ENCODE assay signal across 1 cellular context in the genomic region with DNA sequence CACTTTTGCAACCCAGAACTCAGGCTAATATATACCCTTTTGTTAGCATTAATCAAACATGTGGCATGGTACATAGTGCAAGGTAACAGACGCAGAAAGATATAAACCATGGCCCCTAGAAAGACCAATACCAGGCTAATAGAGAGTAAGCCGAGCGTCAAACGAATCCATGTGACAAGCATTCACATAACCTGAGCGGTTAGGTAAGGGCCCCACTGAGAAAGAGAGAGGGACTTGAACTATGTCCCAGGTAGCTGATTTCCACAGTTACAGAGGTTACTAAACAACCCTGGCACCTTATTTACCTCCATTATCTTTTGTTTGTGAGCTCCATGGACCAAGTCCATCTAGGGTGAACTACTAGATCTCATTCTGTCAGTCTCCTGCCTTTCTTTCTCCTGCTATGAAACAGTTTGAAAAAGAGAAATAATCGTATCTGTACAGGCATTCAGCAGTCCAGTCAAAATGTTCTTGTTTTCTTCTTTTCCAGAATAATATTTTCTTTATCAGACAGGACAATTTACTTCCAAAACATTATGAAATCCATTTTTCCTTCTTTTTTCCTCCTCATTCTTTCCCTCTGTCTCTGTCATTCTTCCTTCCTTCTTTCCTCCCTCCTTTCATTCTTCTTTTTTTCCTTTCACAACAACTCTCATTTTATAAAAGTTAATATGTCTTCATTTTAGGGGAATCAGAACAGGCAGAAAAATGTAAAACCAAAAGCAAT.
TF ChIP-seq lines count a peak whose summit lies in the region.

No MANE protein-coding gene starts in this region.

TF ChIP-seq in HepG2, 621 proteins besides CTCF, POLR2A, EP300 and RAD21 (continued from another document and continues in another):
- TF ChIP-seq, protein P1, sequence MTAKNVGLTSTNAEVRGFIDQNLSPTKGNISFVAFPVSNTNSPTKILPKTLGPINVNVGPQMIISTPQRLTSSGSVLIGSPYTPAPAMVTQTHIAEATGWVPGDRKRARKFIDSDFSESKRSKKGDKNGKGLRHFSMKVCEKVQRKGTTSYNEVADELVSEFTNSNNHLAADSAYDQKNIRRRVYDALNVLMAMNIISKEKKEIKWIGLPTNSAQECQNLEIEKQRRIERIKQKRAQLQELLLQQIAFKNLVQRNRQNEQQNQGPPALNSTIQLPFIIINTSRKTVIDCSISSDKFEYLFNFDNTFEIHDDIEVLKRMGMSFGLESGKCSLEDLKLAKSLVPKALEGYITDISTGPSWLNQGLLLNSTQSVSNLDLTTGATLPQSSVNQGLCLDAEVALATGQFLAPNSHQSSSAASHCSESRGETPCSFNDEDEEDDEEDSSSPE (CRISPR knock-in tag; IDR thresholded peaks at IDR 0.05) = peak; percentile 93
- peak; percentile 86; the same call in 1 of the 2 replicates for TF ChIP-seq NAIF1 (CRISPR knock-in tag; IDR thresholded peaks at IDR 0.05; ENCODE audit: borderline replicate concordance)
- peak; percentile 32; the same call in 1 of the 2 replicates for TF ChIP-seq ZNF670 (CRISPR knock-in tag; IDR thresholded peaks at IDR 0.05; ENCODE audit: borderline replicate concordance)
- peak; percentile 48; the same call in 1 of the 2 replicates for TF ChIP-seq ZNF451 (CRISPR knock-in tag; IDR thresholded peaks at IDR 0.05)
- TF ChIP-seq THRA (CRISPR knock-in tag; IDR thresholded peaks at IDR 0.05; ENCODE audit: borderline replicate concordance) = peak; percentile 94
- no peak for TF ChIP-seq ZSCAN12 (CRISPR knock-in tag; IDR thresholded peaks at IDR 0.05)
- TF ChIP-seq, protein P2, sequence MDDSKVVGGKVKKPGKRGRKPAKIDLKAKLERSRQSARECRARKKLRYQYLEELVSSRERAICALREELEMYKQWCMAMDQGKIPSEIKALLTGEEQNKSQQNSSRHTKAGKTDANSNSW (CRISPR knock-in tag; IDR thresholded peaks at IDR 0.05; ENCODE audit: borderline replicate concordance) = no peak
- no peak for TF ChIP-seq ZNF282 (IDR thresholded peaks at IDR 0.05; ENCODE audit: partially characterized antibody)
- peak; percentile 65; the same call in 1 of the 2 replicates for TF ChIP-seq ZNF101 (CRISPR knock-in tag; IDR thresholded peaks at IDR 0.05; ENCODE audit: borderline replicate concordance, low read depth)
- TF ChIP-seq KAT2B (IDR thresholded peaks at IDR 0.05; ENCODE audit: borderline replicate concordance, low read depth, low read length) = no peak
- 0 out of 2 replicates have a peak, but pooled peaks have one; percentile 37 for TF ChIP-seq HOXA5 (CRISPR knock-in tag; IDR thresholded peaks at IDR 0.05)
- peak; percentile 79; the same call in 1 of the 2 replicates for TF ChIP-seq ZNF124 (CRISPR knock-in tag; IDR thresholded peaks at IDR 0.05)
- TF ChIP-seq U2AF2 (IDR thresholded peaks at IDR 0.05; ENCODE audit: low read depth, low read length) = no peak
- TF ChIP-seq SMARCC2 (IDR thresholded peaks at IDR 0.05) = peak; percentile 87; the same call in 1 of the 2 replicates
- TF ChIP-seq ZNF354B (CRISPR knock-in tag; IDR thresholded peaks at IDR 0.05) = peak; percentile 63; the same call in 1 of the 2 replicates
- TF ChIP-seq TRIM24 (CRISPR knock-in tag; IDR thresholded peaks at IDR 0.05) = 0 out of 2 replicates have a peak, but pooled peaks have one; percentile 36
- TF ChIP-seq ZNF709 (CRISPR knock-in tag; IDR thresholded peaks at IDR 0.05) = peak; percentile 69; the same call in 1 of the 2 replicates
- TF ChIP-seq ZNF780A (CRISPR knock-in tag; IDR thresholded peaks at IDR 0.05) = no peak
- TF ChIP-seq ZFY (CRISPR knock-in tag; IDR thresholded peaks at IDR 0.05) = peak; percentile 60
- TF ChIP-seq, protein P3, sequence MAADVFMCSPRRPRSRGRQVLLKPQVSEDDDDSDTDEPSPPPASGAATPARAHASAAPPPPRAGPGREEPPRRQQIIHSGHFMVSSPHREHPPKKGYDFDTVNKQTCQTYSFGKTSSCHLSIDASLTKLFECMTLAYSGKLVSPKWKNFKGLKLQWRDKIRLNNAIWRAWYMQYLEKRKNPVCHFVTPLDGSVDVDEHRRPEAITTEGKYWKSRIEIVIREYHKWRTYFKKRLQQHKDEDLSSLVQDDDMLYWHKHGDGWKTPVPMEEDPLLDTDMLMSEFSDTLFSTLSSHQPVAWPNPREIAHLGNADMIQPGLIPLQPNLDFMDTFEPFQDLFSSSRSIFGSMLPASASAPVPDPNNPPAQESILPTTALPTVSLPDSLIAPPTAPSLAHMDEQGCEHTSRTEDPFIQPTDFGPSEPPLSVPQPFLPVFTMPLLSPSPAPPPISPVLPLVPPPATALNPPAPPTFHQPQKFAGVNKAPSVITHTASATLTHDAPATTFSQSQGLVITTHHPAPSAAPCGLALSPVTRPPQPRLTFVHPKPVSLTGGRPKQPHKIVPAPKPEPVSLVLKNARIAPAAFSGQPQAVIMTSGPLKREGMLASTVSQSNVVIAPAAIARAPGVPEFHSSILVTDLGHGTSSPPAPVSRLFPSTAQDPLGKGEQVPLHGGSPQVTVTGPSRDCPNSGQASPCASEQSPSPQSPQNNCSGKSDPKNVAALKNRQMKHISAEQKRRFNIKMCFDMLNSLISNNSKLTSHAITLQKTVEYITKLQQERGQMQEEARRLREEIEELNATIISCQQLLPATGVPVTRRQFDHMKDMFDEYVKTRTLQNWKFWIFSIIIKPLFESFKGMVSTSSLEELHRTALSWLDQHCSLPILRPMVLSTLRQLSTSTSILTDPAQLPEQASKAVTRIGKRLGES (CRISPR knock-in tag; IDR thresholded peaks at IDR 0.05; ENCODE audit: borderline replicate concordance) = peak; percentile 47; the same call in 1 of the 2 replicates
- TF ChIP-seq, protein P4, sequence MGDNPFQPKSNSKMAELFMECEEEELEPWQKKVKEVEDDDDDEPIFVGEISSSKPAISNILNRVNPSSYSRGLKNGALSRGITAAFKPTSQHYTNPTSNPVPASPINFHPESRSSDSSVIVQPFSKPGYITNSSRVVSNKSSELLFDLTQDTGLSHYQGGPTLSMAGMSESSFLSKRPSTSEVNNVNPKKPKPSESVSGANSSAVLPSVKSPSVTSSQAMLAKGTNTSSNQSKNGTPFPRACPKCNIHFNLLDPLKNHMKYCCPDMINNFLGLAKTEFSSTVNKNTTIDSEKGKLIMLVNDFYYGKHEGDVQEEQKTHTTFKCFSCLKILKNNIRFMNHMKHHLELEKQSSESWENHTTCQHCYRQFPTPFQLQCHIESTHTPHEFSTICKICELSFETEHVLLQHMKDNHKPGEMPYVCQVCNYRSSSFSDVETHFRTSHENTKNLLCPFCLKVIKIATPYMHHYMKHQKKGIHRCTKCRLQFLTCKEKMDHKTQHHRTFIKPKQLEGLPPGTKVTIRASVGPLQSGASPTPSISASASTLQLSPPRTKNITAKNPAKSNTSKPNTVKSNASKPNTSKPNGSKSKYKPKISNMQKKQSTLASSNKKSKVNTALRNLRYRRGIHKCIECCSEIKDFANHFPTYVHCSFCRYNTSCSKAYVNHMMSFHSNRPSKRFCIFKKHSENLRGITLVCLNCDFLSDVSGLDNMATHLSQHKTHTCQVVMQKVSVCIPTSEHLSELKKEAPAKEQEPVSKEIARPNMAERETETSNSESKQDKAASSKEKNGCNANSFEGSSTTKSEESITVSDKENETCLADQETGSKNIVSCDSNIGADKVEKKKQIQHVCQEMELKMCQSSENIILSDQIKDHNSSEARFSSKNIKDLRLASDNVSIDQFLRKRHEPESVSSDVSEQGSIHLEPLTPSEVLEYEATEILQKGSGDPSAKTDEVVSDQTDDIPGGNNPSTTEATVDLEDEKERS (CRISPR knock-in tag; IDR thresholded peaks at IDR 0.05) = peak; percentile 84; the same call in 1 of the 2 replicates
- TF ChIP-seq PRMT3 (CRISPR knock-in tag; IDR thresholded peaks at IDR 0.05; ENCODE audit: borderline replicate concordance, low read depth) = no peak
- no peak for TF ChIP-seq KDM2A (CRISPR knock-in tag; IDR thresholded peaks at IDR 0.05; ENCODE audit: borderline replicate concordance, low read depth)
- peak; percentile 58 for TF ChIP-seq FOSL2 (CRISPR knock-in tag; IDR thresholded peaks at IDR 0.05)
- peak; percentile 59 for TF ChIP-seq THAP11 (CRISPR knock-in tag; IDR thresholded peaks at IDR 0.05)
- no peak for TF ChIP-seq TAF1 (CRISPR knock-in tag; IDR thresholded peaks at IDR 0.05)
- TF ChIP-seq DMAP1 (CRISPR knock-in tag; IDR thresholded peaks at IDR 0.05) = peak; percentile 78
- peak; percentile 51 for TF ChIP-seq SKI (IDR thresholded peaks at IDR 0.05; ENCODE audit: partially characterized antibody)
- 0 out of 2 replicates have a peak, but pooled peaks have one; percentile 25 for TF ChIP-seq ZSCAN25 (CRISPR knock-in tag; IDR thresholded peaks at IDR 0.05)
- peak; percentile 95 for TF ChIP-seq GATAD2A (CRISPR knock-in tag; IDR thresholded peaks at IDR 0.05)
- TF ChIP-seq ARID3A (IDR thresholded peaks at IDR 0.05; ENCODE audit: low read depth, low read length) = peak; percentile 54; the same call in 1 of the 2 replicates
- TF ChIP-seq ZNF430 (CRISPR knock-in tag; IDR thresholded peaks at IDR 0.05) = peak; percentile 58; the same call in 1 of the 2 replicates
- TF ChIP-seq ZNF597 (CRISPR knock-in tag; IDR thresholded peaks at IDR 0.05) = no peak
- peak; percentile 84 for TF ChIP-seq CEBPG (CRISPR knock-in tag; IDR thresholded peaks at IDR 0.05)
- TF ChIP-seq ZNF850 (CRISPR knock-in tag; conservative IDR thresholded peaks at IDR 0.05) = no peak
- TF ChIP-seq DRAP1 (CRISPR knock-in tag; IDR thresholded peaks at IDR 0.05) = peak; percentile 67
- TF ChIP-seq, protein P5, sequence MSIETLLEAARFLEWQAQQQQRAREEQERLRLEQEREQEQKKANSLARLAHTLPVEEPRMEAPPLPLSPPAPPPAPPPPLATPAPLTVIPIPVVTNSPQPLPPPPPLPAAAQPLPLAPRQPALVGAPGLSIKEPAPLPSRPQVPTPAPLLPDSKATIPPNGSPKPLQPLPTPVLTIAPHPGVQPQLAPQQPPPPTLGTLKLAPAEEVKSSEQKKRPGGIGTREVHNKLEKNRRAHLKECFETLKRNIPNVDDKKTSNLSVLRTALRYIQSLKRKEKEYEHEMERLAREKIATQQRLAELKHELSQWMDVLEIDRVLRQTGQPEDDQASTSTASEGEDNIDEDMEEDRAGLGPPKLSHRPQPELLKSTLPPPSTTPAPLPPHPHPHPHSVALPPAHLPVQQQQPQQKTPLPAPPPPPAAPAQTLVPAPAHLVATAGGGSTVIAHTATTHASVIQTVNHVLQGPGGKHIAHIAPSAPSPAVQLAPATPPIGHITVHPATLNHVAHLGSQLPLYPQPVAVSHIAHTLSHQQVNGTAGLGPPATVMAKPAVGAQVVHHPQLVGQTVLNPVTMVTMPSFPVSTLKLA (IDR thresholded peaks at IDR 0.05) = no peak
- peak; percentile 85 for TF ChIP-seq ZMYM3 (CRISPR knock-in tag; IDR thresholded peaks at IDR 0.05)
- TF ChIP-seq ESRRA (CRISPR knock-in tag; IDR thresholded peaks at IDR 0.05; ENCODE audit: low read depth) = 0 out of 2 replicates have a peak, but pooled peaks have one; percentile 33
- peak; percentile 50; the same call in 1 of the 2 replicates for TF ChIP-seq ZNF580 (CRISPR knock-in tag; IDR thresholded peaks at IDR 0.05; ENCODE audit: borderline replicate concordance, low read depth)
- 0 out of 2 replicates have a peak, but pooled peaks have one; percentile 52 for TF ChIP-seq ZNF138 (CRISPR knock-in tag; IDR thresholded peaks at IDR 0.05; ENCODE audit: low read depth)
